ENCODE assay signal across 8 cellular contexts in the genomic region with DNA sequence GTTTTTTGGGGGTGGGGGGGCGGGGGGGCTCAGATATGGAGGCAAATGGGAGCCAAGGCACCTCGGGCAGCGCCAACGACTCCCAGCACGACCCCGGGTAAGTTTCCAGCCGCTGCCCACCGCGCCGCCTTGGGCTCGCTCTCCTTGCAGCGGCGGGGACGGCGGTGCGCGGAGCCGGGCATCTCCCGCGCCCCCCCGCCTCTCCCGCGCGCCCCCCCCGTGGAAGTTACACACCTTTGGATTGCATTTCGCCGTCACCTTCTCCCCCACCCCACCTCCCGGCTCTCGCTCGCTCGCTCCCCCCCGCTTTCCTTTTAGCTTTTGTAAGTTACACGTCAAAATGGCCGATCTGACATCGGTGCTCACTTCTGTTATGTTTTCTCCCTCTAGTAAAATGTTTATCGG.
DNase-seq lines count a peak whose midpoint lies in the region; ATAC-seq and TF ChIP-seq lines count a peak whose summit lies in the region.

No MANE protein-coding gene starts in this region.

- peak; percentile 49 for DNase-seq in SW480 (ENCODE audit: low spot score)
- DNase-seq in cardiac fibroblast (ENCODE audit: low read depth in 2 of 2): peak; percentile 19 to 22
- DNase-seq in left kidney (ENCODE audit: low read depth, low spot score): peak; percentile 75
- peak; percentile 13 to 23 for DNase-seq in stimulated activated CD8-positive, alpha-beta memory T cell treated with anti-CD3 and anti-CD28 coated beads, Interleukin-2, amount 100 ng/mL, for 48 hours (ENCODE audit: low read depth in 2 of 2)
- no peak for DNase-seq in NCI-H187 treated with DMSO at 0.1 percent for 48 hours (lab: John Stamatoyannopoulos, UW)

- TF ChIP-seq CTCF in cardiac fibroblast (IDR thresholded peaks at IDR 0.05; ENCODE audit: low read depth, low read length): no peak

- peak; percentile 12 for ATAC-seq in GM18498 (IDR thresholded peaks at IDR 0.05; ENCODE audit: unreplicated experiment)
- ATAC-seq in HG02943 (IDR thresholded peaks at IDR 0.05; ENCODE audit: low read depth, unreplicated experiment): peak; percentile 9
- no peak for ATAC-seq in GM21367 (IDR thresholded peaks at IDR 0.05; ENCODE audit: unreplicated experiment)

- H3K4me3 ChIP-seq in cardiac fibroblast (replicated peaks in 1 of 2; ENCODE audit: low read depth in 2 of 2, low read length in 2 of 2): peak overlapping the region; percentile 66 to 74
